ENCODE assay signal across 24 cellular contexts in genomic region chr7:8871716-8872115, GRCh38.
"Had no signal": no experiment of that assay in that cellular context is flagged by ENCODE, and none has a peak within 500 bp of the region (broad histone marks: within the 10 kb centered on the region; RNA-seq: fewer than 3 reads in every experiment).

No MANE protein-coding gene starts in this region.

- ATAC-seq: mucosa of descending colon; naive thymus-derived CD4-positive, alpha-beta T cell; natural killer cell treated with Interleukin-12 subunit alpha and Interleukin-12 subunit beta and Interleukin-15 and Interleukin-18, amount 100 ng/mL, for 72 hours; right lobe of liver; stimulated activated memory B cell treated with anti-CD40 and anti-IgM and Interleukin-4, amounts not matched to agents 10 μg/mL and 1 μg/mL and 100 μg/mL, for 72 hours; stimulated activated naive CD8-positive, alpha-beta T cell treated with anti-CD3 and anti-CD28 coated beads, Interleukin-15, amount 100 ng/mL, for 72 hours had no signal

- H3K4me3 ChIP-seq: left ventricle myocardium inferior, lung, mucosa of descending colon, ovary, right atrium auricular region, right lobe of liver, smooth muscle cell, testis, thyroid gland, transverse colon, upper lobe of left lung, vagina had no signal

- DNase-seq: islet precursor cell; left ventricle myocardium inferior; mesendoderm; midbrain; mucosa of descending colon; naive thymus-derived CD4-positive, alpha-beta T cell; ovary; right lobe of liver; stimulated activated CD4-positive, alpha-beta T cell treated with anti-CD3 and anti-CD28 coated beads, Interleukin-1b, Interleukin-23, amount 100 ng/mL, for 48 hours; stimulated activated CD4-positive, alpha-beta T cell treated with anti-CD3 and anti-CD28 coated beads, Interleukin-2, amount 100 ng/mL, for 48 hours; stimulated activated CD4-positive, alpha-beta T cell treated with anti-CD3 and anti-CD28 coated beads, Interleukin-4, amount 100 ng/mL, for 4 hours; stimulated activated CD8-positive, alpha-beta memory T cell treated with anti-CD3 and anti-CD28 coated beads, Interleukin-4, amount 100 ng/mL, for 48 hours; stimulated activated naive CD4-positive, alpha-beta T cell treated with Interleukin-2 at 50 U/mL for 16 hours; stimulated activated naive CD8-positive, alpha-beta T cell treated with anti-CD3 and anti-CD28 coated beads, Interleukin-15, amount 100 ng/mL, for 72 hours; testis; thyroid gland; transverse colon; upper lobe of left lung had no signal
